In genomic region chr7:94803821-94804220, GRCh38 we compare ENCODE assay signal across 1 cellular context.
TF ChIP-seq lines count a peak whose summit lies in the region.

No MANE protein-coding gene starts in this region.

TF ChIP-seq in K562, 482 proteins besides CTCF, POLR2A, EP300 and RAD21 (continued from another document):
- TF ChIP-seq ZNF518B (CRISPR knock-in tag; IDR thresholded peaks at IDR 0.05), result no peak
